8 cellular contexts compared by ENCODE assay signal in genomic region chr19:2552859-2553258, GRCh38.
DNase-seq lines count a peak whose midpoint lies in the region; ATAC-seq and TF ChIP-seq lines count a peak whose summit lies in the region.

No MANE protein-coding gene starts in this region.

- H3K9me3 ChIP-seq in ascending aorta: no peaks in the 10 kb centered on the region

- no peaks in the 10 kb centered on the region for H3K27me3 ChIP-seq in ascending aorta

- peak; percentile 96 to 97 for ATAC-seq in activated CD4-positive, CD25-positive, alpha-beta regulatory T cell treated with anti-CD3 and anti-CD28 coated beads, Interleukin-2, amount 50 U/mL, for 24 hours
- ATAC-seq in HG03432 (IDR thresholded peaks at IDR 0.05; ENCODE audit: unreplicated experiment): peak; percentile 62

- peaks cover 4 to 12% of the 10 kb centered on the region in 2 donors for H3K4me1 ChIP-seq in ascending aorta

- DNase-seq in activated CD4-positive, CD25-positive, alpha-beta regulatory T cell (lab: John Stamatoyannopoulos, UW): no peak
- DNase-seq in UCSD-AML1 (lab: John Stamatoyannopoulos, UW; ENCODE audit: unreplicated experiment) (peak; percentile 68), fibroblast of villous mesenchyme (ENCODE audit: low read depth) (peak; percentile 72), NCI-H526 treated with DMSO at 0.1 percent for 48 hours (lab: John Stamatoyannopoulos, UW) (no peak), ascending aorta (ENCODE audit: low spot score in 2 of 2) (no peak)
- DNase-seq in stimulated activated CD8-positive, alpha-beta memory T cell treated with anti-CD3 and anti-CD28 coated beads, Interleukin-12 subunit alpha, Interleukin-12 subunit beta, amount 100 ng/mL, for 1 hour (ENCODE audit: low read depth): peak; percentile 40

- H3K4me3 ChIP-seq in fibroblast of villous mesenchyme (ENCODE audit: low read depth, low read length) (peak overlapping the region; percentile 55), ascending aorta (peak overlapping the region in 1 of 2 donors; percentile 35)

- TF ChIP-seq CTCF in fibroblast of villous mesenchyme (IDR thresholded peaks at IDR 0.05; ENCODE audit: insufficient read depth, low read depth, low read length): no peak
- no peak for TF ChIP-seq CTCF in ascending aorta (IDR thresholded peaks at IDR 0.05)

- H3K36me3 ChIP-seq in ascending aorta: no peaks in the 10 kb centered on the region

- intact Hi-C loops in ascending aorta (cut with DNase I): no loop called here

- peak overlapping the region in 1 of 2 donors; percentile 42 for H3K27ac ChIP-seq in ascending aorta

Comparison
In these comparisons a context has a peak if more than half of its experiments do, and no peak if none do; other contexts are left out.
1. DNase-seq: peak in UCSD-AML1 (single experiment), fibroblast of villous mesenchyme (single experiment) and stimulated activated CD8-positive, alpha-beta memory T cell treated with anti-CD3 and anti-CD28 coated beads, Interleukin-12 subunit alpha, Interleukin-12 subunit beta, amount 100 ng/mL, for 1 hour (single experiment); none in activated CD4-positive, CD25-positive, alpha-beta regulatory T cell (0 of 4), NCI-H526 treated with DMSO at 0.1 percent for 48 hours (single experiment) and ascending aorta (0 of 2).